In genomic region chr9:137256362-137256761, GRCh38 we compare ENCODE assay signal across 10 cellular contexts. TPM values are rescaled to one million over a fixed set of nuclear protein-coding genes. Genes with fewer than 3 reads are reported as not detected.
A peak's percentile ranks its signal among the peaks of the same experiment; 100 is the strongest.
DNase-seq lines count a peak whose midpoint lies in the region; ATAC-seq and TF ChIP-seq lines count a peak whose summit lies in the region.
"Had no signal": no experiment of that assay in that cellular context is flagged by ENCODE, and none has a peak within 500 bp of the region (broad histone marks: within the 10 kb centered on the region; RNA-seq: fewer than 3 reads in every experiment).

No MANE protein-coding gene starts in this region.

- DNase-seq in GM23248 (peak; percentile 30), SK-N-MC (ENCODE audit: low read depth, low spot score) (no peak), fibroblast of the aortic adventitia (ENCODE audit: low read depth) (no peak), skeletal muscle cell (ENCODE audit: low read depth) (no peak), NCI-H82 (lab: John Stamatoyannopoulos, UW) (no peak), thyroid gland (no peak), DMS53 (lab: John Stamatoyannopoulos, UW) (no peak)
- DNase-seq: NCI-H1092, occipital lobe had no signal

- H3K4me2 ChIP-seq in GM23248 (ENCODE audit: unreplicated experiment): peak overlapping the region; percentile 83

- TF ChIP-seq POLR2A in thyroid gland (IDR thresholded peaks at IDR 0.05): no peak

- peak overlapping the region; percentile 85 for H3K9ac ChIP-seq in GM23248
- peak overlapping the region; percentile 91 for H3K9ac ChIP-seq in SK-N-MC (ENCODE audit: insufficient read length)

- H3K9me3 ChIP-seq in GM23248 (ENCODE audit: low read depth) (no peaks in the 10 kb centered on the region), SK-N-MC (ENCODE audit: low read depth, low read length) (no peaks in the 10 kb centered on the region), thyroid gland (no peaks in the 10 kb centered on the region)

- H3K27me3 ChIP-seq in GM23248 (replicated peaks; ENCODE audit: insufficient read depth) (no peaks in the 10 kb centered on the region), thyroid gland (no peaks in the 10 kb centered on the region)

- in situ Hi-C loops in GM23248 (cut with MboI): no loop called here

- no peaks in the 10 kb centered on the region; the same call in 1 of the 2 replicates for H3K36me3 ChIP-seq in GM23248 (ENCODE audit: low read depth)
- H3K36me3 ChIP-seq in SK-N-MC (ENCODE audit: insufficient read depth, low read length): peaks cover 25% of the 10 kb centered on the region
- peaks cover 0 to 8% of the 10 kb centered on the region in 2 donors for H3K36me3 ChIP-seq in thyroid gland

- intact Hi-C loops in thyroid gland (cut with DNase I): no loop called here

- no peaks in the 10 kb centered on the region for H4K20me1 ChIP-seq in GM23248 (ENCODE audit: insufficient read depth)

- H3K79me2 ChIP-seq in GM23248 (ENCODE audit: insufficient read depth): peaks cover 41% of the 10 kb centered on the region

- no peaks in the 10 kb centered on the region for H3K9me2 ChIP-seq in GM23248 (ENCODE audit: insufficient read depth)

- H3K4me3 ChIP-seq in GM23248 (peak overlapping the region; percentile 92), SK-N-MC (peak overlapping the region; percentile 88), fibroblast of the aortic adventitia (ENCODE audit: low read depth, low read length) (peak overlapping the region; percentile 93), skeletal muscle cell (ENCODE audit: low read depth, low read length) (peak overlapping the region; percentile 95), thyroid gland (replicated peaks in 1 of 3) (peak overlapping the region in 1 of 3 donors; percentile 68)

- 0 out of 2 replicates have a peak, but pooled peaks cover 3% of the 10 kb centered on the region for H3K4me1 ChIP-seq in GM23248 (ENCODE audit: insufficient read depth)
- H3K4me1 ChIP-seq in thyroid gland: peaks cover 16 to 22% of the 10 kb centered on the region in 2 donors

- H3K27ac ChIP-seq in GM23248: no peak overlapping the region
- H3K27ac ChIP-seq in SK-N-MC: no peak overlapping the region
- H3K27ac ChIP-seq in thyroid gland: no peak overlapping the region

- no peaks in the 10 kb centered on the region for H3F3A ChIP-seq in GM23248 (ENCODE audit: insufficient read depth)

- no peak for ATAC-seq in GM21381 (IDR thresholded peaks at IDR 0.05; ENCODE audit: unreplicated experiment)

- 82 to 83% methylated on average over 15 of the region's 15 CpGs for WGBS in GM23248 (ENCODE audit: low coverage in 1 of 2, low lambda C conversion rate in 2 of 2, missing lambda C conversion rate in 2 of 2), 2 experiments
- 79 to 83% methylated on average over 11 to 14 of the region's 15 CpGs for WGBS in thyroid gland, 2 donors

- H2AFZ ChIP-seq in GM23248: no peak overlapping the region

- TF ChIP-seq CTCF in fibroblast of the aortic adventitia (IDR thresholded peaks at IDR 0.05; ENCODE audit: insufficient read depth, low read length) (no peak), thyroid gland (IDR thresholded peaks at IDR 0.05) (no peak)

RNA-seq across cellular contexts. Expression of gene NELFB, which starts 1.2 kb away (rescaled TPM):
- 65.0 and 69.6 TPM in 2 replicates for total RNA-seq in GM23248 (2014; rRNA removed; shearing (Covaris generic))
- 34.4 and 38.5 TPM in 2 replicates for polyA plus RNA-seq in GM23248 (2016; fragmentation: Nextera tagmentation; extraction: Ambion mirVana)
- total RNA-seq in fibroblast of the aortic adventitia (ENCODE audit: low replicate concordance) (27.1 and 43.7 TPM in 2 replicates), thyroid gland (10 to 100 TPM; 29.8 to 39.1 (median 32.4) TPM)

RNA-seq across cellular contexts. Expression of gene STPG3, which starts 5.3 kb away (rescaled TPM):
- not detected in 2 replicates for total RNA-seq in GM23248 (2014; rRNA removed; shearing (Covaris generic))
- not detected in 2 replicates for polyA plus RNA-seq in GM23248 (2016; fragmentation: Nextera tagmentation; extraction: Ambion mirVana)
- total RNA-seq in fibroblast of the aortic adventitia (ENCODE audit: low replicate concordance) (not detected in 2 replicates), thyroid gland (not detected)
- total RNA-seq: occipital lobe had no signal

RNA-seq across cellular contexts. Expression of gene TUBB4B, which starts 15.3 kb away (rescaled TPM):
- total RNA-seq in GM23248 (2014; rRNA removed; shearing (Covaris generic)): 148 and 159 TPM in 2 replicates
- 373 and 391 TPM in 2 replicates for polyA plus RNA-seq in GM23248 (2016; fragmentation: Nextera tagmentation; extraction: Ambion mirVana)
- total RNA-seq in fibroblast of the aortic adventitia (ENCODE audit: low replicate concordance) (21.8 and 195 TPM in 2 replicates), thyroid gland (100 to 1,000 TPM; 181 to 757 (median 487) TPM)

RNA-seq across cellular contexts. Expression of gene TOR4A, which starts 21.2 kb away (rescaled TPM):
- total RNA-seq in GM23248 (2014; rRNA removed; shearing (Covaris generic)): 25.8 and 29.6 TPM in 2 replicates
- polyA plus RNA-seq in GM23248 (2016; fragmentation: Nextera tagmentation; extraction: Ambion mirVana): 4.1 and 5.0 TPM in 2 replicates
- 12.6 and 31.3 TPM in 2 replicates for total RNA-seq in fibroblast of the aortic adventitia (ENCODE audit: low replicate concordance)
- 10 to 100 TPM; 10.8 to 14.7 (median 12.0) TPM for total RNA-seq in thyroid gland

RNA-seq across cellular contexts. Expression of gene SLC34A3, which starts 25.7 kb away (rescaled TPM):
- total RNA-seq in GM23248 (2014; rRNA removed; shearing (Covaris generic)): not detected in 2 replicates
- polyA plus RNA-seq in GM23248 (2016; fragmentation: Nextera tagmentation; extraction: Ambion mirVana): not detected in 2 replicates
- not detected in 2 replicates for total RNA-seq in fibroblast of the aortic adventitia (ENCODE audit: low replicate concordance)
- total RNA-seq in thyroid gland: under 1 TPM in 1 of 4 donors, not detected in 3; 0.33 TPM
